In the genomic region with DNA sequence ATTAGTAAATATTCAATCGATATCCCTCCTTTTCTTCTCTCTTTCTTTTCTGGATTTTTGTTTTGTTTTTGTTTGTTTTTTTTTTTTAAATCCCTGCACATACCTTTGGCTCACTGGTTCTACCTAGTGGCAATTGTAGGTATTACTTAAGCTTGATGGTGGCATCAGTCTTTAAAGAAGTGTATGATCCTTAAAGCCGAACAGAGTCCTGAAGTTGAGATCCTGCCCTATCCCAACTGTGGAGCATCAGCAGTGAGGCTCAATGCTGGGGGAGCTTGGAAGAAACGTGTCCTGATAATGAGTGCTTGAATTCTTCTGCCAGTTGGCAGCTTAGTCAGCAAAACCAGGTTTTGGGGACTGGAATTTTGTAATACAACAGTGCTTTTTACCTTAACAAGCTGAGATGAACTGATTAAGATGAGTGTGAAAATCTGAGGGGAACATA, we compare ENCODE assay signal across 8 cellular contexts.
A peak's percentile ranks its signal among the peaks of the same experiment; 100 is the strongest.
DNase-seq lines count a peak whose midpoint lies in the region; ATAC-seq and TF ChIP-seq lines count a peak whose summit lies in the region.

No MANE protein-coding gene starts in this region.

- H3K4me3 ChIP-seq in psoas muscle = no peak overlapping the region

- no peak overlapping the region for H3K27ac ChIP-seq in psoas muscle

- H3K9me3 ChIP-seq in psoas muscle = no peaks in the 10 kb centered on the region

- H3K36me3 ChIP-seq in psoas muscle (ENCODE audit: insufficient read depth in 1 of 2, low read depth in 1 of 2) = no peaks in the 10 kb centered on the region

- peak; percentile 60 for TF ChIP-seq CTCF in psoas muscle (IDR thresholded peaks at IDR 0.05)

- H3K4me1 ChIP-seq in psoas muscle = no peaks in the 10 kb centered on the region

- 13 to 18% (median 17%) methylated on average over 3 of the region's 3 CpGs for WGBS in psoas muscle, 3 donors

- ATAC-seq in HG03342 (IDR thresholded peaks at IDR 0.05; ENCODE audit: unreplicated experiment) (peak; percentile 68), psoas muscle (peak in 1 of 4 donors; percentile 67)
- no peak for ATAC-seq in activated CD4-positive, CD25-positive, alpha-beta regulatory T cell treated with anti-CD3 and anti-CD28 coated beads, Interleukin-2, amount 50 U/mL, for 24 hours

- no peaks in the 10 kb centered on the region for H3K27me3 ChIP-seq in psoas muscle (ENCODE audit: insufficient read depth in 3 of 3, low read length in 2 of 3)

- DNase-seq in NCI-H748 (lab: John Stamatoyannopoulos, UW; ENCODE audit: unreplicated experiment) (peak; percentile 1), NCI-H748 treated with DMSO at 0.1 percent for 48 hours (lab: John Stamatoyannopoulos, UW) (no peak), SW480 (ENCODE audit: low spot score) (peak; percentile 47), fibroblast of the conjunctiva (ENCODE audit: low read depth) (peak; percentile 36), psoas muscle (no peak), activated gamma-delta T cell treated with Interleukin-2 at 50 U/mL for 16 hours (no peak)

- intact Hi-C loops in psoas muscle (cut with DNase I) = no loop called here

Comparison
In these comparisons a context has a peak if more than half of its experiments do, and no peak if none do; other contexts are left out.
1. DNase-seq: peak in NCI-H748 (single experiment), SW480 (single experiment) and fibroblast of the conjunctiva (single experiment); none in NCI-H748 treated with DMSO at 0.1 percent for 48 hours (single experiment), psoas muscle (0 of 2) and activated gamma-delta T cell treated with Interleukin-2 at 50 U/mL for 16 hours (single experiment).